ENCODE assay signal across 8 cellular contexts in genomic region chrX:43655961-43656494, GRCh38. TPM values are rescaled to one million over a fixed set of nuclear protein-coding genes. Genes with fewer than 3 reads are reported as not detected.
DNase-seq lines count a peak whose midpoint lies in the region; ATAC-seq and TF ChIP-seq lines count a peak whose summit lies in the region.

Gene MAOA (plus strand): TSS chrX:43656299. CDS start chrX:43656342, 43 bp downstream.

- H2AFZ ChIP-seq in MM.1S (ENCODE audit: low read length) (peak within 1 kb of the TSS; percentile 65), fibroblast of lung (ENCODE audit: low read length) (peak within 1 kb of the TSS; percentile 77)

- no peak for TF ChIP-seq CTCF in BE2C (IDR thresholded peaks at IDR 0.05; ENCODE audit: low read depth, low read length)
- no peak for TF ChIP-seq CTCF in MM.1S (IDR thresholded peaks at IDR 0.05; ENCODE audit: low read length)
- no peak for TF ChIP-seq CTCF in fibroblast of lung (conservative IDR thresholded peaks at IDR 0.05 in 1 of 2, IDR thresholded peaks at IDR 0.05 in 1 of 2; ENCODE audit: low read depth in 1 of 2, low read length in 2 of 2)
- TF ChIP-seq CTCF in suprapubic skin (IDR thresholded peaks at IDR 0.05) = no peak

- peak; percentile 34 for DNase-seq in BE2C
- DNase-seq in MM.1S = no peak
- peak; percentile 24 for DNase-seq in activated T-cell treated with anti-CD3 and anti-CD28 coated beads, Interleukin-2, amount 50 U/mL, for 4 hours
- peak in 1 of 2 donors; percentile 71 for DNase-seq in fibroblast of lung (ENCODE audit: low read depth in 2 of 2)
- DNase-seq in suprapubic skin (ENCODE audit: low spot score in 2 of 2) = peak; percentile 91 to 92
- no peak for DNase-seq in GOT3 (lab: John Stamatoyannopoulos, UW)

- H3K4me3 ChIP-seq in BE2C (ENCODE audit: low read depth, low read length) (peak within 1 kb of the TSS; percentile 47), MM.1S (ENCODE audit: low read length) (peak within 1 kb of the TSS; percentile 61), fibroblast of lung (replicated peaks in 1 of 4; ENCODE audit: control extremely low read depth in 1 of 4, insufficient read depth in 1 of 4, low read depth in 3 of 4, low read length in 4 of 4) (peak within 1 kb of the TSS; percentile 45 to 95 (median 58)), muscle layer of duodenum (ENCODE audit: low read depth in 1 of 2, low read length in 2 of 2) (peak within 1 kb of the TSS; percentile 68 to 70), suprapubic skin (peak within 1 kb of the TSS; percentile 69)

- no peaks in the 10 kb centered on the region for H3K9me3 ChIP-seq in BE2C
- H3K9me3 ChIP-seq in MM.1S (replicated peaks; ENCODE audit: insufficient read depth, low read length) = no peaks in the 10 kb centered on the region
- no peaks in the 10 kb centered on the region for H3K9me3 ChIP-seq in fibroblast of lung (ENCODE audit: control insufficient read depth, insufficient read depth, low read depth, low read length)
- no peaks in the 10 kb centered on the region for H3K9me3 ChIP-seq in muscle layer of duodenum (ENCODE audit: control insufficient read depth in 1 of 2, low read length in 2 of 2)
- H3K9me3 ChIP-seq in suprapubic skin = no peaks in the 10 kb centered on the region

- H3K4me2 ChIP-seq in MM.1S (ENCODE audit: low read depth, low read length) (peak within 1 kb of the TSS; percentile 73), fibroblast of lung (ENCODE audit: extremely low read depth, insufficient read depth, low read length) (peak within 1 kb of the TSS; percentile 80)

- no peaks in the 10 kb centered on the region for H3K4me1 ChIP-seq in BE2C
- no peaks in the 10 kb centered on the region for H3K4me1 ChIP-seq in MM.1S (ENCODE audit: low read length)
- H3K4me1 ChIP-seq in fibroblast of lung (ENCODE audit: control insufficient read depth, extremely low read depth, insufficient read depth, low read length) = no peaks in the 10 kb centered on the region
- no peaks in the 10 kb centered on the region for H3K4me1 ChIP-seq in muscle layer of duodenum (ENCODE audit: control insufficient read depth in 1 of 2, insufficient read depth in 2 of 2, low read length in 2 of 2)
- peaks cover 7% of the 10 kb centered on the region for H3K4me1 ChIP-seq in suprapubic skin

- 49% methylated on average over 31 of the region's 32 CpGs for WGBS in suprapubic skin

- no peaks in the 10 kb centered on the region for H3K36me3 Mint-ChIP-seq in activated T-cell treated with anti-CD3 and anti-CD28 coated beads, Interleukin-2, amount 50 U/mL, for 4 hours (ENCODE audit: insufficient read depth)

- H3K79me2 ChIP-seq in MM.1S (ENCODE audit: low read length) (no peaks in the 10 kb centered on the region), fibroblast of lung (ENCODE audit: control insufficient read depth, insufficient read depth, low read length) (no peaks in the 10 kb centered on the region)

- H3F3A ChIP-seq in MM.1S (ENCODE audit: insufficient read depth, low read length) = no peaks in the 10 kb centered on the region

- H3K27ac ChIP-seq in MM.1S (ENCODE audit: low read length) (no peak within 1 kb of the TSS), fibroblast of lung (ENCODE audit: insufficient read depth, low read length) (peak within 1 kb of the TSS; percentile 96), muscle layer of duodenum (ENCODE audit: low read length) (peak within 1 kb of the TSS; percentile 90), suprapubic skin (peak within 1 kb of the TSS; percentile 94)

- TF ChIP-seq POLR2A in suprapubic skin (IDR thresholded peaks at IDR 0.05) = no peak

- H3K9me2 ChIP-seq in MM.1S (replicated peaks; ENCODE audit: insufficient read depth, low read length) = no peaks in the 10 kb centered on the region

- H3K4me1 Mint-ChIP-seq in activated T-cell treated with anti-CD3 and anti-CD28 coated beads, Interleukin-2, amount 50 U/mL, for 4 hours (ENCODE audit: low read depth) = peaks cover 10% of the 10 kb centered on the region

- peaks cover 10% of the 10 kb centered on the region for H3K27me3 Mint-ChIP-seq in activated T-cell treated with anti-CD3 and anti-CD28 coated beads, Interleukin-2, amount 50 U/mL, for 4 hours (ENCODE audit: low read depth)

- ATAC-seq in activated T-cell treated with anti-CD3 and anti-CD28 coated beads, Interleukin-2, amount 50 U/mL, for 4 hours = no peak
- ATAC-seq in HG02642 (IDR thresholded peaks at IDR 0.05; ENCODE audit: poor library complexity, unreplicated experiment) = no peak

- H3K9ac ChIP-seq in MM.1S (ENCODE audit: low read length) = peak within 1 kb of the TSS; percentile 23; the same call in 1 of the 2 replicates
- H3K9ac ChIP-seq in fibroblast of lung (ENCODE audit: insufficient read depth, low read length) = peak within 1 kb of the TSS; percentile 38

- H3K27me3 ChIP-seq in BE2C = no peaks in the 10 kb centered on the region; the same call in 1 of the 2 replicates
- H3K27me3 ChIP-seq in MM.1S (replicated peaks; ENCODE audit: insufficient read depth, low read length) = no peaks in the 10 kb centered on the region
- no peaks in the 10 kb centered on the region for H3K27me3 ChIP-seq in fibroblast of lung (ENCODE audit: control insufficient read depth, insufficient read depth, low read length)
- no peaks in the 10 kb centered on the region for H3K27me3 ChIP-seq in muscle layer of duodenum (ENCODE audit: low read depth, low read length)
- H3K27me3 ChIP-seq in suprapubic skin = no peaks in the 10 kb centered on the region

- peak within 1 kb of the TSS; percentile 86 for H3K4me3 Mint-ChIP-seq in activated T-cell treated with anti-CD3 and anti-CD28 coated beads, Interleukin-2, amount 50 U/mL, for 4 hours

- no peaks in the 10 kb centered on the region for H3K9me3 Mint-ChIP-seq in activated T-cell treated with anti-CD3 and anti-CD28 coated beads, Interleukin-2, amount 50 U/mL, for 4 hours

- no peak for TF ChIP-seq EP300 in suprapubic skin (IDR thresholded peaks at IDR 0.05)

- H4K20me1 ChIP-seq in MM.1S (ENCODE audit: insufficient read depth, low read length) (no peaks in the 10 kb centered on the region), fibroblast of lung (ENCODE audit: control insufficient read depth, extremely low read depth, insufficient read depth, low read length) (no peaks in the 10 kb centered on the region)

- H3K36me3 ChIP-seq in BE2C = no peaks in the 10 kb centered on the region
- no peaks in the 10 kb centered on the region for H3K36me3 ChIP-seq in MM.1S (replicated peaks; ENCODE audit: insufficient read depth, low read length)
- H3K36me3 ChIP-seq in fibroblast of lung (ENCODE audit: control insufficient read depth, insufficient read depth, low read length) = no peaks in the 10 kb centered on the region
- H3K36me3 ChIP-seq in muscle layer of duodenum (ENCODE audit: control insufficient read depth in 1 of 2, insufficient read depth in 2 of 2, low read length in 2 of 2) = no peaks in the 10 kb centered on the region
- H3K36me3 ChIP-seq in suprapubic skin = no peaks in the 10 kb centered on the region

RNA-seq across cellular contexts. Expression of gene MAOA, which starts in this region (rescaled TPM):
- 4.8 TPM for polyA plus RNA-seq in BE2C (2012; ENCODE audit: insufficient read depth, insufficient read length, low read depth)
- 1 to 10 TPM; 1.2 to 5.8 (median 2.7) TPM for total RNA-seq in activated T-cell treated with anti-CD3 and anti-CD28 coated beads, Interleukin-2, amount 50 U/mL, for 4 hours
- total RNA-seq in fibroblast of lung (17.7 and 27.6 TPM in 2 replicates), suprapubic skin (100 to 1,000 TPM; 123 to 166 (median 132) TPM)
- 8.1 and 12.8 TPM in 2 replicates for polyA plus RNA-seq in fibroblast of lung
- 6.6 and 9.3 TPM in 2 replicates for polyA plus RNA-seq in fibroblast of lung (2012)
- 3.5 and 6.0 TPM in 2 replicates for polyA minus RNA-seq in fibroblast of lung (ENCODE audit: low replicate concordance)

Comparison
In these comparisons a context has a peak if more than half of its experiments do, and no peak if none do; other contexts are left out.
1. DNase-seq: peak in BE2C (single experiment), activated T-cell treated with anti-CD3 and anti-CD28 coated beads, Interleukin-2, amount 50 U/mL, for 4 hours (single experiment) and suprapubic skin (2 of 2); none in MM.1S (single experiment) and GOT3 (single experiment).
2. Peak in every context shown above with its lines, with median percentiles within 50 percentile points of each other: H3K4me3 ChIP-seq.